ENCODE assay signal across 1 cellular context in genomic region chrX:74493806-74494205, GRCh38.
TF ChIP-seq lines count a peak whose summit lies in the region.

No MANE protein-coding gene starts in this region.

TF ChIP-seq in GM23338, 12 proteins besides CTCF, POLR2A, EP300 and RAD21 (continued from another document):
- no peak for TF ChIP-seq ZNF462 (CRISPR knock-in tag; IDR thresholded peaks at IDR 0.05)
- TF ChIP-seq POLR2AphosphoS5 (IDR thresholded peaks at IDR 0.05; ENCODE audit: low read depth): no peak
- TF ChIP-seq JUNB (IDR thresholded peaks at IDR 0.05; ENCODE audit: unreplicated experiment): no peak
- TF ChIP-seq, protein P1, sequence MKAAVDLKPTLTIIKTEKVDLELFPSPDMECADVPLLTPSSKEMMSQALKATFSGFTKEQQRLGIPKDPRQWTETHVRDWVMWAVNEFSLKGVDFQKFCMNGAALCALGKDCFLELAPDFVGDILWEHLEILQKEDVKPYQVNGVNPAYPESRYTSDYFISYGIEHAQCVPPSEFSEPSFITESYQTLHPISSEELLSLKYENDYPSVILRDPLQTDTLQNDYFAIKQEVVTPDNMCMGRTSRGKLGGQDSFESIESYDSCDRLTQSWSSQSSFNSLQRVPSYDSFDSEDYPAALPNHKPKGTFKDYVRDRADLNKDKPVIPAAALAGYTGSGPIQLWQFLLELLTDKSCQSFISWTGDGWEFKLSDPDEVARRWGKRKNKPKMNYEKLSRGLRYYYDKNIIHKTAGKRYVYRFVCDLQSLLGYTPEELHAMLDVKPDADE (IDR thresholded peaks at IDR 0.05): no peak
- TF ChIP-seq ZNF114 (CRISPR knock-in tag; IDR thresholded peaks at IDR 0.05): no peak
